In the genomic region with DNA sequence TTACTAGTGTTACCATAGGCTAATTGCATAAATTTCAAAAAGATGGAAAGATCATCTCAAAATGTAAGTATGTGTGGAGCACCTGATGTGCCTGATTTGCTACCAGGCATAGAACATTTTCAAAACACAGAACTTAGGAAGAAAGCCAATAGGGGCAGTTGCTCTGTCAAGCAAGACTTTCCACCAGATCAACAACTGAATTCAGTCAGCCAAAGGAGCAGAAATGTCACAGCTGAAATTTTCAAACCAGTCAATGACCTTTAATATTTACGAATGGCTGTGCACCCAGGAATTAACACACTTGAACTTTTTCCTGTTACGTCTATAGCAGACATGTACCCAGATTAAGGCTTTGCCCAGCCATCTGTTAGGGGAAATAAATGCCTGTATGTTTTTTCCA, we compare ENCODE assay signal across 24 cellular contexts.
DNase-seq lines count a peak whose midpoint lies in the region; ATAC-seq, FAIRE-seq and TF ChIP-seq lines count a peak whose summit lies in the region.
"Had no signal": no experiment of that assay in that cellular context is flagged by ENCODE, and none has a peak within 500 bp of the region (broad histone marks: within the 10 kb centered on the region; RNA-seq: fewer than 3 reads in every experiment).

No MANE protein-coding gene starts in this region.

- H3K27ac ChIP-seq in liver (ENCODE audit: low read depth in 1 of 2, low read length in 2 of 2): no peak overlapping the region
- no peak overlapping the region for H3K27ac ChIP-seq in right lobe of liver
- no peak overlapping the region for H3K27ac ChIP-seq in small intestine (ENCODE audit: low read depth in 1 of 2, low read length in 1 of 2)
- H3K27ac ChIP-seq in breast epithelium: no peak overlapping the region
- H3K27ac ChIP-seq: C4-2B, KMS-11, SJSA1 had no signal

- POLR2A ChIA-PET in activated B cell treated with CpG ODN at 0.5 μM for 24 hours (lab: Charles Lee): interaction anchor here (1.0 kb wide), 1 partner anchor 259 kb away, joined by 3 read pairs; no protein-coding TSS in a partner anchor

- TF ChIP-seq RAD21 in liver (IDR thresholded peaks at IDR 0.05): no peak

- H3K4me1 ChIP-seq in liver (ENCODE audit: control insufficient read depth in 4 of 4, insufficient read depth in 4 of 4, low read length in 3 of 4) (no peaks in the 10 kb centered on the region), right lobe of liver (no peaks in the 10 kb centered on the region), small intestine (ENCODE audit: control insufficient read depth in 2 of 2, insufficient read depth in 1 of 2, low read depth in 1 of 2, low read length in 1 of 2) (no peaks in the 10 kb centered on the region), breast epithelium (no peaks in the 10 kb centered on the region)
- H3K4me1 ChIP-seq: Caco-2 had no signal

- H3K27me3 Mint-ChIP-seq in activated B cell treated with CpG ODN at 0.5 μM for 24 hours: peaks cover 2% of the 10 kb centered on the region

- H3K9me3 ChIP-seq in liver (ENCODE audit: control insufficient read depth in 4 of 4, low read length in 3 of 4) (no peaks in the 10 kb centered on the region), right lobe of liver (no peaks in the 10 kb centered on the region), small intestine (ENCODE audit: control insufficient read depth, low read depth) (no peaks in the 10 kb centered on the region), breast epithelium (no peaks in the 10 kb centered on the region)
- H3K9me3 ChIP-seq: Caco-2, SJSA1 had no signal

- TF ChIP-seq POLR2A in right lobe of liver (IDR thresholded peaks at IDR 0.05) (no peak), breast epithelium (IDR thresholded peaks at IDR 0.05) (no peak)

- H3K4me3 Mint-ChIP-seq in activated B cell treated with CpG ODN at 0.5 μM for 24 hours: peak overlapping the region; percentile 33
- H3K4me3 Mint-ChIP-seq: CD8-positive, alpha-beta T cell; IgD-negative memory B cell had no signal

- no peak for DNase-seq in right lobe of liver
- DNase-seq in activated B cell treated with CpG ODN at 0.5 μM for 24 hours: no peak
- DNase-seq in small intestine: peak; percentile 6
- no peak for DNase-seq in breast epithelium (ENCODE audit: low spot score in 2 of 2)
- no peak for DNase-seq in NOMO-1 (lab: John Stamatoyannopoulos, UW; ENCODE audit: unreplicated experiment in 2 of 2)
- no peak for DNase-seq in NCI-H510A (lab: John Stamatoyannopoulos, UW)
- DNase-seq: Caco-2; CD8-positive, alpha-beta T cell; DMS79 treated with DMSO at 0.1 percent for 48 hours; MM.1S; NCI-H2029; NCI-H446 treated with DMSO at 0.1 percent for 48 hours; NCI-H526 treated with DMSO at 0.1 percent for 48 hours; Right ventricle myocardium superior; RPMI8226 had no signal

- H3K4me3 ChIP-seq in liver (ENCODE audit: low read depth in 1 of 3, low read length in 3 of 3): no peak overlapping the region
- no peak overlapping the region for H3K4me3 ChIP-seq in right lobe of liver
- no peak overlapping the region for H3K4me3 ChIP-seq in small intestine (ENCODE audit: low read depth in 1 of 2, low read length in 2 of 2)
- no peak overlapping the region for H3K4me3 ChIP-seq in breast epithelium
- H3K4me3 ChIP-seq: SJSA1 had no signal

- no peaks in the 10 kb centered on the region for H3K9me3 Mint-ChIP-seq in activated B cell treated with CpG ODN at 0.5 μM for 24 hours
- H3K9me3 Mint-ChIP-seq: CD8-positive, alpha-beta T cell; IgD-negative memory B cell had no signal

- H3K36me3 ChIP-seq in liver (ENCODE audit: control insufficient read depth in 4 of 4, insufficient read depth in 3 of 4, low read depth in 1 of 4, low read length in 3 of 4) (no peaks in the 10 kb centered on the region), right lobe of liver (no peaks in the 10 kb centered on the region), small intestine (ENCODE audit: control insufficient read depth in 2 of 2, insufficient read depth in 2 of 2, low read length in 2 of 2) (no peaks in the 10 kb centered on the region), breast epithelium (no peaks in the 10 kb centered on the region)
- H3K36me3 ChIP-seq: SJSA1 had no signal

- CTCF ChIA-PET in activated B cell treated with CpG ODN at 0.5 μM for 24 hours (lab: Charles Lee): no interaction called here

- no peaks in the 10 kb centered on the region for H3K36me3 Mint-ChIP-seq in activated B cell treated with CpG ODN at 0.5 μM for 24 hours (ENCODE audit: low read depth)
- H3K36me3 Mint-ChIP-seq: CD8-positive, alpha-beta T cell; IgD-negative memory B cell had no signal

- ATAC-seq in right lobe of liver: no peak
- ATAC-seq in activated B cell treated with CpG ODN at 0.5 μM for 24 hours (ENCODE audit: low read depth): peak; percentile 32
- ATAC-seq: CD8-positive, alpha-beta T cell had no signal

- H3K9ac ChIP-seq in liver (ENCODE audit: low read depth in 1 of 2, low read length in 2 of 2): no peak overlapping the region
- H3K9ac ChIP-seq: KMS-11 had no signal

- 26% methylated on average over 2 of the region's 2 CpGs for WGBS in liver
- 6% methylated on average over 2 of the region's 2 CpGs for WGBS in right lobe of liver (ENCODE audit: insufficient coverage, low coverage, low lambda C conversion rate, missing lambda C conversion rate)
- 38 to 53% (median 44%) methylated on average over 2 of the region's 2 CpGs for WGBS in small intestine, 3 donors

- no peak for FAIRE-seq in small intestine (lab: Jason Lieb, UNC)
- FAIRE-seq: A204.1, GM12892, GM19239, H1 had no signal

- TF ChIP-seq CTCF in liver (IDR thresholded peaks at IDR 0.05; ENCODE audit: low read depth, low read length, missing input control) (no peak), right lobe of liver (IDR thresholded peaks at IDR 0.05) (no peak), activated B cell treated with CpG ODN at 0.5 μM for 24 hours (IDR thresholded peaks at IDR 0.05) (no peak), breast epithelium (IDR thresholded peaks at IDR 0.05) (no peak)

- H3K27me3 ChIP-seq in liver (ENCODE audit: control insufficient read depth in 4 of 4, insufficient read depth in 4 of 4, low read length in 3 of 4) (no peaks in the 10 kb centered on the region), right lobe of liver (no peaks in the 10 kb centered on the region), small intestine (ENCODE audit: control insufficient read depth in 2 of 2, insufficient read depth in 2 of 2, low read length in 2 of 2) (no peaks in the 10 kb centered on the region), breast epithelium (no peaks in the 10 kb centered on the region)
- H3K27me3 ChIP-seq: SJSA1 had no signal

- intact Hi-C loops in right lobe of liver (cut with DNase I): no loop called here
- intact Hi-C loops in activated B cell treated with CpG ODN at 0.5 μM for 24 hours (cut with micrococcal nuclease): loop anchor here (5.0 kb wide), 1 partner anchor 160 kb away; no protein-coding TSS in a partner anchor
- intact Hi-C loops in breast epithelium (cut with DNase I; ENCODE audit: low total_unique reads): no loop called here

- peaks cover 45% of the 10 kb centered on the region for H3K4me1 Mint-ChIP-seq in activated B cell treated with CpG ODN at 0.5 μM for 24 hours

- H3K27ac Mint-ChIP-seq in activated B cell treated with CpG ODN at 0.5 μM for 24 hours: peak overlapping the region; percentile 19
- H3K27ac Mint-ChIP-seq: CD8-positive, alpha-beta T cell; IgD-negative memory B cell had no signal

TF ChIP-seq in liver, 16 proteins besides CTCF, POLR2A, EP300 and RAD21:
- TF ChIP-seq, protein P1, sequence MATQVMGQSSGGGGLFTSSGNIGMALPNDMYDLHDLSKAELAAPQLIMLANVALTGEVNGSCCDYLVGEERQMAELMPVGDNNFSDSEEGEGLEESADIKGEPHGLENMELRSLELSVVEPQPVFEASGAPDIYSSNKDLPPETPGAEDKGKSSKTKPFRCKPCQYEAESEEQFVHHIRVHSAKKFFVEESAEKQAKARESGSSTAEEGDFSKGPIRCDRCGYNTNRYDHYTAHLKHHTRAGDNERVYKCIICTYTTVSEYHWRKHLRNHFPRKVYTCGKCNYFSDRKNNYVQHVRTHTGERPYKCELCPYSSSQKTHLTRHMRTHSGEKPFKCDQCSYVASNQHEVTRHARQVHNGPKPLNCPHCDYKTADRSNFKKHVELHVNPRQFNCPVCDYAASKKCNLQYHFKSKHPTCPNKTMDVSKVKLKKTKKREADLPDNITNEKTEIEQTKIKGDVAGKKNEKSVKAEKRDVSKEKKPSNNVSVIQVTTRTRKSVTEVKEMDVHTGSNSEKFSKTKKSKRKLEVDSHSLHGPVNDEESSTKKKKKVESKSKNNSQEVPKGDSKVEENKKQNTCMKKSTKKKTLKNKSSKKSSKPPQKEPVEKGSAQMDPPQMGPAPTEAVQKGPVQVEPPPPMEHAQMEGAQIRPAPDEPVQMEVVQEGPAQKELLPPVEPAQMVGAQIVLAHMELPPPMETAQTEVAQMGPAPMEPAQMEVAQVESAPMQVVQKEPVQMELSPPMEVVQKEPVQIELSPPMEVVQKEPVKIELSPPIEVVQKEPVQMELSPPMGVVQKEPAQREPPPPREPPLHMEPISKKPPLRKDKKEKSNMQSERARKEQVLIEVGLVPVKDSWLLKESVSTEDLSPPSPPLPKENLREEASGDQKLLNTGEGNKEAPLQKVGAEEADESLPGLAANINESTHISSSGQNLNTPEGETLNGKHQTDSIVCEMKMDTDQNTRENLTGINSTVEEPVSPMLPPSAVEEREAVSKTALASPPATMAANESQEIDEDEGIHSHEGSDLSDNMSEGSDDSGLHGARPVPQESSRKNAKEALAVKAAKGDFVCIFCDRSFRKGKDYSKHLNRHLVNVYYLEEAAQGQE (IDR thresholded peaks at IDR 0.05): no peak
- peak; percentile 11 for TF ChIP-seq NR2F2 (IDR thresholded peaks at IDR 0.05)
- peak in 1 of 2 donors; percentile 40 for TF ChIP-seq RXRA (IDR thresholded peaks at IDR 0.05)
- TF ChIP-seq EGR1 (IDR thresholded peaks at IDR 0.05; ENCODE audit: low read depth in 2 of 2): no peak
- TF ChIP-seq, protein P2, sequence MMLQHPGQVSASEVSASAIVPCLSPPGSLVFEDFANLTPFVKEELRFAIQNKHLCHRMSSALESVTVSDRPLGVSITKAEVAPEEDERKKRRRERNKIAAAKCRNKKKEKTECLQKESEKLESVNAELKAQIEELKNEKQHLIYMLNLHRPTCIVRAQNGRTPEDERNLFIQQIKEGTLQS (IDR thresholded peaks at IDR 0.05): no peak
- TF ChIP-seq JUND (IDR thresholded peaks at IDR 0.05): no peak
TF ChIP-seq in liver: peak in this region for 2.
